In the genomic region with DNA sequence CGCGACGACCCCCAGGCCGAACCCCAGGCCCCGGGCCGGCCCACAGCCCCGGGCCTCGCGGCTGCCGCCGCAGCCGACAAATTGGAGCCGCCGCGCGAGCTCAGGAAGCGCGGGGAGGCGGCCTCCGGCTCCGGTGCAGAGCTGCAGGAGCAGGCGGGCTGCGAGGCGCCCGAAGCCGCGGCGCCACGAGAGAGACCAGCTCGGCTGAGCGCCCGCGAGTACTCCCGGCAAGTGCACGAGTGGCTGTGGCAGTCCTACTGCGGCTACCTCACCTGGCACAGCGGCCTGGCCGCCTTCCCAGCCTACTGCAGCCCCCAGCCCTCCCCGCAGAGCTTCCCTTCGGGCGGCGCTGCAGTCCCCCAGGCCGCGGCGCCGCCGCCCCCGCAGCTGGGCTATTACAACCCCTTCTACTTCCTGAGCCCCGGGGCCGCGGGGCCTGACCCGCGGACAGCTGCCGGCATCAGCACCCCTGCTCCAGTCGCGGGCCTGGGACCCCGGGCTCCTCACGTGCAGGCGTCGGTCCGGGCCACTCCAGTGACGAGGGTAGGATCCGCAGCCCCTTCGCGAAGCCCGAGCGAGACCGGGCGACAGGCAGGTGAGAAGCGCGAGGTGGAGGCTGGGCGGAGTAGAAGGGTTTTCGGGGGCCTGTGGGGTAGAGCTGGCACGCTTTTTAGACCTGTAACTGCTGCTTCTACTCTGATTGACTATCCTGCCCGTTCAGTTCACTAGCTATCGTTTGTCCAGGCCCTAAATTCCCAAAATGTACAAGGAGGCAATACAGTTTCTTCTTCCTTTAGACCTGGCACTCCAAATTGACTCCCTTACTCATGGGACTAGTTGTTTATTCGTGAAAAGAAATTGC, we compare ENCODE assay signal across 8 cellular contexts. TPM values are rescaled to one million over a fixed set of nuclear protein-coding genes. Genes with fewer than 3 reads are reported as not detected.
DNase-seq lines count a peak whose midpoint lies in the region; ATAC-seq, FAIRE-seq and TF ChIP-seq lines count a peak whose summit lies in the region.

No MANE protein-coding gene starts in this region.

- WGBS in iPS DF 6.9 (ENCODE audit: insufficient coverage, insufficient read length) = no CpG with 5 or more reads among the region's 77 CpGs
- 1% methylated on average over 77 of the region's 77 CpGs for WGBS in sigmoid colon, 2 donors

- H3K4me1 ChIP-seq in DND-41 (ENCODE audit: insufficient read depth, low read length) = peaks cover 28% of the 10 kb centered on the region
- H3K4me1 ChIP-seq in astrocyte (ENCODE audit: insufficient read depth, low read length) = peaks cover 7% of the 10 kb centered on the region
- no peaks in the 10 kb centered on the region for H3K4me1 ChIP-seq in iPS DF 6.9 (ENCODE audit: control insufficient read depth, insufficient read depth, low read length)
- H3K4me1 ChIP-seq in sigmoid colon = peaks cover 0 to 23% (median 17%) of the 10 kb centered on the region in 4 donors

- peak overlapping the region; percentile 78 for H3K27ac ChIP-seq in DND-41 (ENCODE audit: low read length)
- peak overlapping the region; percentile 69 for H3K27ac ChIP-seq in astrocyte (ENCODE audit: low read depth, low read length)
- H3K27ac ChIP-seq in iPS DF 6.9 (ENCODE audit: low read length) = no peak overlapping the region
- peak overlapping the region; percentile 92 to 99 (median 96) for H3K27ac ChIP-seq in sigmoid colon

- peak overlapping the region; percentile 94 for H3K27ac Mint-ChIP-seq in T-helper 17 cell
- peak overlapping the region; percentile 30 for H3K27ac Mint-ChIP-seq in astrocyte (ENCODE audit: unreplicated experiment)

- H3K4me1 Mint-ChIP-seq in T-helper 17 cell (peaks cover 30% of the 10 kb centered on the region), astrocyte (ENCODE audit: low read depth, unreplicated experiment) (no peaks in the 10 kb centered on the region)

- H4K20me1 ChIP-seq in DND-41 (ENCODE audit: insufficient read depth, low read length) (peaks cover 4% of the 10 kb centered on the region; the same call in 1 of the 2 replicates), astrocyte (ENCODE audit: insufficient read depth, low read length) (peaks cover 3% of the 10 kb centered on the region)

- intact Hi-C loops in sigmoid colon (cut with DNase I) = loop anchor here (2.0 to 5.0 kb wide), 4 partner anchors 106 to 443 kb away; a partner anchor contains a TSS

- peak; percentile 69 for ATAC-seq in DND-41 (ENCODE audit: insufficient read depth, low read depth)
- peak; percentile 47 for ATAC-seq in GM21367 (IDR thresholded peaks at IDR 0.05; ENCODE audit: unreplicated experiment)
- ATAC-seq in T-helper 17 cell = peak; percentile 63

- H2AFZ ChIP-seq in DND-41 (ENCODE audit: low read depth, low read length) (peak overlapping the region; percentile 80), astrocyte (ENCODE audit: low read depth, low read length) (peak overlapping the region; percentile 98)

- no peak for TF ChIP-seq POLR2A in sigmoid colon (IDR thresholded peaks at IDR 0.05)

- H3K9ac ChIP-seq in DND-41 (ENCODE audit: low read depth, low read length) (peak overlapping the region; percentile 90), astrocyte (ENCODE audit: low read length) (peak overlapping the region; percentile 79)

- H3K36me3 ChIP-seq in DND-41 (ENCODE audit: insufficient read depth, low read length) = peaks cover 4% of the 10 kb centered on the region; the same call in 1 of the 2 replicates
- H3K36me3 ChIP-seq in astrocyte (ENCODE audit: insufficient read depth, low read length) = no peaks in the 10 kb centered on the region
- H3K36me3 ChIP-seq in iPS DF 6.9 (ENCODE audit: control insufficient read depth, insufficient read depth, low read length) = no peaks in the 10 kb centered on the region
- H3K36me3 ChIP-seq in sigmoid colon = peaks cover 0 to 33% (median 0%) of the 10 kb centered on the region in 4 donors

- TF ChIP-seq CTCF in DND-41 (IDR thresholded peaks at IDR 0.05; ENCODE audit: borderline replicate concordance, extremely low read depth, low read length, poor library complexity, severe bottlenecking) (no peak), astrocyte (IDR thresholded peaks at IDR 0.05; ENCODE audit: insufficient read depth, low read depth, low read length) (no peak), sigmoid colon (IDR thresholded peaks at IDR 0.05) (no peak)

- H3K4me3 Mint-ChIP-seq in T-helper 17 cell (peak overlapping the region; percentile 95), astrocyte (ENCODE audit: unreplicated experiment) (peak overlapping the region; percentile 84)

- DNase-seq in DND-41 = peak; percentile 50
- DNase-seq in HK-2 (ENCODE audit: unreplicated experiment) = peak; percentile 47
- DNase-seq in T-helper 17 cell = peak; percentile 18 to 41 (median 36)
- DNase-seq in astrocyte (ENCODE audit: low read depth) = no peak
- no peak for DNase-seq in iPS DF 6.9 (ENCODE audit: low read depth, low spot score)
- DNase-seq in sigmoid colon = peak; percentile 79
- no peak for DNase-seq in COLO829 (ENCODE audit: low spot score)

- H3K27me3 Mint-ChIP-seq in T-helper 17 cell = no peaks in the 10 kb centered on the region
- no peaks in the 10 kb centered on the region for H3K27me3 Mint-ChIP-seq in astrocyte (ENCODE audit: low read depth, unreplicated experiment)

- TF ChIP-seq EP300 in sigmoid colon (IDR thresholded peaks at IDR 0.05) = no peak

- H3K9me3 ChIP-seq in DND-41 (ENCODE audit: insufficient read depth, low read length, severe bottlenecking) (no peaks in the 10 kb centered on the region), T-helper 17 cell (ENCODE audit: control insufficient read depth, low read length, poor library complexity, severe bottlenecking) (no peaks in the 10 kb centered on the region), astrocyte (ENCODE audit: insufficient read depth, low read depth, low read length) (no peaks in the 10 kb centered on the region), iPS DF 6.9 (ENCODE audit: control insufficient read depth, insufficient read depth, low read length) (no peaks in the 10 kb centered on the region), sigmoid colon (no peaks in the 10 kb centered on the region)

- H3K79me2 ChIP-seq in DND-41 (ENCODE audit: insufficient read depth, low read length) (peaks cover 4% of the 10 kb centered on the region; the same call in 1 of the 2 replicates), astrocyte (ENCODE audit: insufficient read depth, low read length) (peaks cover 16% of the 10 kb centered on the region)

- FAIRE-seq in astrocyte (lab: Jason Lieb, UNC) = no peak

- H3K27me3 ChIP-seq in DND-41 (ENCODE audit: insufficient read depth, low read length, poor library complexity) (no peaks in the 10 kb centered on the region), astrocyte (ENCODE audit: insufficient read depth, low read length) (no peaks in the 10 kb centered on the region), iPS DF 6.9 (ENCODE audit: control insufficient read depth, insufficient read depth, low read length) (no peaks in the 10 kb centered on the region), sigmoid colon (no peaks in the 10 kb centered on the region)

- H3K4me3 ChIP-seq in DND-41 (ENCODE audit: low read depth in 1 of 2, low read length in 2 of 2) (peak overlapping the region; percentile 67 to 73; a peak in 3 of 4 replicates), astrocyte (ENCODE audit: insufficient read depth, low read depth, low read length) (peak overlapping the region; percentile 76), iPS DF 6.9 (ENCODE audit: low read length) (peak overlapping the region; percentile 66), sigmoid colon (peak overlapping the region; percentile 82 to 100 (median 92))

- H3K4me2 ChIP-seq in DND-41 (ENCODE audit: insufficient read depth, low read length) (peak overlapping the region; percentile 89), astrocyte (ENCODE audit: low read length) (peak overlapping the region; percentile 95)

- no peaks in the 10 kb centered on the region for H3K9me3 Mint-ChIP-seq in astrocyte (ENCODE audit: unreplicated experiment)

- H3K36me3 Mint-ChIP-seq in T-helper 17 cell (ENCODE audit: low read depth) (peaks cover 7% of the 10 kb centered on the region), astrocyte (ENCODE audit: low read depth, unreplicated experiment) (no peaks in the 10 kb centered on the region)

RNA-seq across cellular contexts. Expression of a gene that starts 0.7 kb away (rescaled TPM):
- total RNA-seq in T-helper 17 cell (10 to 100 TPM; 13.0 to 15.8 TPM), astrocyte (17.9 and 19.5 TPM in 2 replicates), sigmoid colon (10 to 100 TPM; 39.0 to 70.4 (median 51.8) TPM)
- 10 to 100 TPM in 2 of 3 donors, 1 to 10 TPM in 1; 9.0 to 13.8 (median 13.4) TPM for polyA plus RNA-seq in sigmoid colon

Comparison
In these comparisons a context has a peak if more than half of its experiments do, and no peak if none do; other contexts are left out.
1. DNase-seq: peak in DND-41 (single experiment), HK-2 (single experiment), T-helper 17 cell (3 of 3) and sigmoid colon (single experiment); none in astrocyte (single experiment), iPS DF 6.9 (single experiment) and COLO829 (single experiment).
2. Peak in every context shown above with its lines, with median percentiles within 50 percentile points of each other: ATAC-seq and H3K4me3 ChIP-seq.